ENCODE assay signal across 3 cellular contexts in genomic region chr13:52026246-52026626, GRCh38.
TF ChIP-seq lines count a peak whose summit lies in the region.

No MANE protein-coding gene starts in this region.

TF ChIP-seq in Ishikawa, 13 proteins besides CTCF, POLR2A, EP300 and RAD21:
- TF ChIP-seq, protein P1, sequence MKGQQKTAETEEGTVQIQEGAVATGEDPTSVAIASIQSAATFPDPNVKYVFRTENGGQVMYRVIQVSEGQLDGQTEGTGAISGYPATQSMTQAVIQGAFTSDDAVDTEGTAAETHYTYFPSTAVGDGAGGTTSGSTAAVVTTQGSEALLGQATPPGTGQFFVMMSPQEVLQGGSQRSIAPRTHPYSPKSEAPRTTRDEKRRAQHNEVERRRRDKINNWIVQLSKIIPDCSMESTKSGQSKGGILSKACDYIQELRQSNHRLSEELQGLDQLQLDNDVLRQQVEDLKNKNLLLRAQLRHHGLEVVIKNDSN (IDR thresholded peaks at IDR 0.05): no peak
- TF ChIP-seq ZBTB7A (IDR thresholded peaks at IDR 0.05; ENCODE audit: low read depth) (no peak), CEBPB (IDR thresholded peaks at IDR 0.05) (no peak), TEAD4 (IDR thresholded peaks at IDR 0.05) (no peak), EGR1 (IDR thresholded peaks at IDR 0.05) (no peak), NFIC (IDR thresholded peaks at IDR 0.05) (no peak), TAF1 (IDR thresholded peaks at IDR 0.05; ENCODE audit: low read depth) (no peak), TCF12 (IDR thresholded peaks at IDR 0.05; ENCODE audit: low read depth) (no peak), CREB1 (IDR thresholded peaks at IDR 0.05; ENCODE audit: low read depth) (no peak), YY1 (IDR thresholded peaks at IDR 0.05; ENCODE audit: low read depth) (no peak), FOXM1 (IDR thresholded peaks at IDR 0.05; ENCODE audit: borderline replicate concordance, low read depth) (no peak)
- TF ChIP-seq, protein P2, sequence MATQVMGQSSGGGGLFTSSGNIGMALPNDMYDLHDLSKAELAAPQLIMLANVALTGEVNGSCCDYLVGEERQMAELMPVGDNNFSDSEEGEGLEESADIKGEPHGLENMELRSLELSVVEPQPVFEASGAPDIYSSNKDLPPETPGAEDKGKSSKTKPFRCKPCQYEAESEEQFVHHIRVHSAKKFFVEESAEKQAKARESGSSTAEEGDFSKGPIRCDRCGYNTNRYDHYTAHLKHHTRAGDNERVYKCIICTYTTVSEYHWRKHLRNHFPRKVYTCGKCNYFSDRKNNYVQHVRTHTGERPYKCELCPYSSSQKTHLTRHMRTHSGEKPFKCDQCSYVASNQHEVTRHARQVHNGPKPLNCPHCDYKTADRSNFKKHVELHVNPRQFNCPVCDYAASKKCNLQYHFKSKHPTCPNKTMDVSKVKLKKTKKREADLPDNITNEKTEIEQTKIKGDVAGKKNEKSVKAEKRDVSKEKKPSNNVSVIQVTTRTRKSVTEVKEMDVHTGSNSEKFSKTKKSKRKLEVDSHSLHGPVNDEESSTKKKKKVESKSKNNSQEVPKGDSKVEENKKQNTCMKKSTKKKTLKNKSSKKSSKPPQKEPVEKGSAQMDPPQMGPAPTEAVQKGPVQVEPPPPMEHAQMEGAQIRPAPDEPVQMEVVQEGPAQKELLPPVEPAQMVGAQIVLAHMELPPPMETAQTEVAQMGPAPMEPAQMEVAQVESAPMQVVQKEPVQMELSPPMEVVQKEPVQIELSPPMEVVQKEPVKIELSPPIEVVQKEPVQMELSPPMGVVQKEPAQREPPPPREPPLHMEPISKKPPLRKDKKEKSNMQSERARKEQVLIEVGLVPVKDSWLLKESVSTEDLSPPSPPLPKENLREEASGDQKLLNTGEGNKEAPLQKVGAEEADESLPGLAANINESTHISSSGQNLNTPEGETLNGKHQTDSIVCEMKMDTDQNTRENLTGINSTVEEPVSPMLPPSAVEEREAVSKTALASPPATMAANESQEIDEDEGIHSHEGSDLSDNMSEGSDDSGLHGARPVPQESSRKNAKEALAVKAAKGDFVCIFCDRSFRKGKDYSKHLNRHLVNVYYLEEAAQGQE (IDR thresholded peaks at IDR 0.05; ENCODE audit: low read depth): no peak
- TF ChIP-seq, protein P3, sequence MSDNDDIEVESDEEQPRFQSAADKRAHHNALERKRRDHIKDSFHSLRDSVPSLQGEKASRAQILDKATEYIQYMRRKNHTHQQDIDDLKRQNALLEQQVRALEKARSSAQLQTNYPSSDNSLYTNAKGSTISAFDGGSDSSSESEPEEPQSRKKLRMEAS (IDR thresholded peaks at IDR 0.05): no peak

TF ChIP-seq in K562, 482 proteins besides CTCF, POLR2A, EP300 and RAD21:
- no peak for TF ChIP-seq FOSL1 (tag; conservative IDR thresholded peaks at IDR 0.05)
- TF ChIP-seq, protein P4, sequence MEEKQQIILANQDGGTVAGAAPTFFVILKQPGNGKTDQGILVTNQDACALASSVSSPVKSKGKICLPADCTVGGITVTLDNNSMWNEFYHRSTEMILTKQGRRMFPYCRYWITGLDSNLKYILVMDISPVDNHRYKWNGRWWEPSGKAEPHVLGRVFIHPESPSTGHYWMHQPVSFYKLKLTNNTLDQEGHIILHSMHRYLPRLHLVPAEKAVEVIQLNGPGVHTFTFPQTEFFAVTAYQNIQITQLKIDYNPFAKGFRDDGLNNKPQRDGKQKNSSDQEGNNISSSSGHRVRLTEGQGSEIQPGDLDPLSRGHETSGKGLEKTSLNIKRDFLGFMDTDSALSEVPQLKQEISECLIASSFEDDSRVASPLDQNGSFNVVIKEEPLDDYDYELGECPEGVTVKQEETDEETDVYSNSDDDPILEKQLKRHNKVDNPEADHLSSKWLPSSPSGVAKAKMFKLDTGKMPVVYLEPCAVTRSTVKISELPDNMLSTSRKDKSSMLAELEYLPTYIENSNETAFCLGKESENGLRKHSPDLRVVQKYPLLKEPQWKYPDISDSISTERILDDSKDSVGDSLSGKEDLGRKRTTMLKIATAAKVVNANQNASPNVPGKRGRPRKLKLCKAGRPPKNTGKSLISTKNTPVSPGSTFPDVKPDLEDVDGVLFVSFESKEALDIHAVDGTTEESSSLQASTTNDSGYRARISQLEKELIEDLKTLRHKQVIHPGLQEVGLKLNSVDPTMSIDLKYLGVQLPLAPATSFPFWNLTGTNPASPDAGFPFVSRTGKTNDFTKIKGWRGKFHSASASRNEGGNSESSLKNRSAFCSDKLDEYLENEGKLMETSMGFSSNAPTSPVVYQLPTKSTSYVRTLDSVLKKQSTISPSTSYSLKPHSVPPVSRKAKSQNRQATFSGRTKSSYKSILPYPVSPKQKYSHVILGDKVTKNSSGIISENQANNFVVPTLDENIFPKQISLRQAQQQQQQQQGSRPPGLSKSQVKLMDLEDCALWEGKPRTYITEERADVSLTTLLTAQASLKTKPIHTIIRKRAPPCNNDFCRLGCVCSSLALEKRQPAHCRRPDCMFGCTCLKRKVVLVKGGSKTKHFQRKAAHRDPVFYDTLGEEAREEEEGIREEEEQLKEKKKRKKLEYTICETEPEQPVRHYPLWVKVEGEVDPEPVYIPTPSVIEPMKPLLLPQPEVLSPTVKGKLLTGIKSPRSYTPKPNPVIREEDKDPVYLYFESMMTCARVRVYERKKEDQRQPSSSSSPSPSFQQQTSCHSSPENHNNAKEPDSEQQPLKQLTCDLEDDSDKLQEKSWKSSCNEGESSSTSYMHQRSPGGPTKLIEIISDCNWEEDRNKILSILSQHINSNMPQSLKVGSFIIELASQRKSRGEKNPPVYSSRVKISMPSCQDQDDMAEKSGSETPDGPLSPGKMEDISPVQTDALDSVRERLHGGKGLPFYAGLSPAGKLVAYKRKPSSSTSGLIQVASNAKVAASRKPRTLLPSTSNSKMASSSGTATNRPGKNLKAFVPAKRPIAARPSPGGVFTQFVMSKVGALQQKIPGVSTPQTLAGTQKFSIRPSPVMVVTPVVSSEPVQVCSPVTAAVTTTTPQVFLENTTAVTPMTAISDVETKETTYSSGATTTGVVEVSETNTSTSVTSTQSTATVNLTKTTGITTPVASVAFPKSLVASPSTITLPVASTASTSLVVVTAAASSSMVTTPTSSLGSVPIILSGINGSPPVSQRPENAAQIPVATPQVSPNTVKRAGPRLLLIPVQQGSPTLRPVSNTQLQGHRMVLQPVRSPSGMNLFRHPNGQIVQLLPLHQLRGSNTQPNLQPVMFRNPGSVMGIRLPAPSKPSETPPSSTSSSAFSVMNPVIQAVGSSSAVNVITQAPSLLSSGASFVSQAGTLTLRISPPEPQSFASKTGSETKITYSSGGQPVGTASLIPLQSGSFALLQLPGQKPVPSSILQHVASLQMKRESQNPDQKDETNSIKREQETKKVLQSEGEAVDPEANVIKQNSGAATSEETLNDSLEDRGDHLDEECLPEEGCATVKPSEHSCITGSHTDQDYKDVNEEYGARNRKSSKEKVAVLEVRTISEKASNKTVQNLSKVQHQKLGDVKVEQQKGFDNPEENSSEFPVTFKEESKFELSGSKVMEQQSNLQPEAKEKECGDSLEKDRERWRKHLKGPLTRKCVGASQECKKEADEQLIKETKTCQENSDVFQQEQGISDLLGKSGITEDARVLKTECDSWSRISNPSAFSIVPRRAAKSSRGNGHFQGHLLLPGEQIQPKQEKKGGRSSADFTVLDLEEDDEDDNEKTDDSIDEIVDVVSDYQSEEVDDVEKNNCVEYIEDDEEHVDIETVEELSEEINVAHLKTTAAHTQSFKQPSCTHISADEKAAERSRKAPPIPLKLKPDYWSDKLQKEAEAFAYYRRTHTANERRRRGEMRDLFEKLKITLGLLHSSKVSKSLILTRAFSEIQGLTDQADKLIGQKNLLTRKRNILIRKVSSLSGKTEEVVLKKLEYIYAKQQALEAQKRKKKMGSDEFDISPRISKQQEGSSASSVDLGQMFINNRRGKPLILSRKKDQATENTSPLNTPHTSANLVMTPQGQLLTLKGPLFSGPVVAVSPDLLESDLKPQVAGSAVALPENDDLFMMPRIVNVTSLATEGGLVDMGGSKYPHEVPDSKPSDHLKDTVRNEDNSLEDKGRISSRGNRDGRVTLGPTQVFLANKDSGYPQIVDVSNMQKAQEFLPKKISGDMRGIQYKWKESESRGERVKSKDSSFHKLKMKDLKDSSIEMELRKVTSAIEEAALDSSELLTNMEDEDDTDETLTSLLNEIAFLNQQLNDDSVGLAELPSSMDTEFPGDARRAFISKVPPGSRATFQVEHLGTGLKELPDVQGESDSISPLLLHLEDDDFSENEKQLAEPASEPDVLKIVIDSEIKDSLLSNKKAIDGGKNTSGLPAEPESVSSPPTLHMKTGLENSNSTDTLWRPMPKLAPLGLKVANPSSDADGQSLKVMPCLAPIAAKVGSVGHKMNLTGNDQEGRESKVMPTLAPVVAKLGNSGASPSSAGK (IDR thresholded peaks at IDR 0.05): 0 out of 2 replicates have a peak, but pooled peaks have one; percentile 7

TF ChIP-seq in HepG2, 621 proteins besides CTCF, POLR2A, EP300 and RAD21 (continues in another document):
- TF ChIP-seq ZNF224 (CRISPR knock-in tag; IDR thresholded peaks at IDR 0.05) (0 out of 2 replicates have a peak, but pooled peaks have one; percentile 43), THAP7 (CRISPR knock-in tag; IDR thresholded peaks at IDR 0.05) (no peak), ZNF83 (CRISPR knock-in tag; IDR thresholded peaks at IDR 0.05; ENCODE audit: borderline replicate concordance) (no peak), ZNF674 (CRISPR knock-in tag; IDR thresholded peaks at IDR 0.05; ENCODE audit: low read depth) (no peak), E2F2 (CRISPR knock-in tag; IDR thresholded peaks at IDR 0.05; ENCODE audit: borderline replicate concordance) (no peak), RXRB (CRISPR knock-in tag; IDR thresholded peaks at IDR 0.05; ENCODE audit: borderline replicate concordance) (no peak), KIAA2018 (CRISPR knock-in tag; IDR thresholded peaks at IDR 0.05; ENCODE audit: borderline replicate concordance) (no peak), ZSCAN31 (CRISPR knock-in tag; IDR thresholded peaks at IDR 0.05; ENCODE audit: low read depth) (no peak)
- TF ChIP-seq, protein P5, sequence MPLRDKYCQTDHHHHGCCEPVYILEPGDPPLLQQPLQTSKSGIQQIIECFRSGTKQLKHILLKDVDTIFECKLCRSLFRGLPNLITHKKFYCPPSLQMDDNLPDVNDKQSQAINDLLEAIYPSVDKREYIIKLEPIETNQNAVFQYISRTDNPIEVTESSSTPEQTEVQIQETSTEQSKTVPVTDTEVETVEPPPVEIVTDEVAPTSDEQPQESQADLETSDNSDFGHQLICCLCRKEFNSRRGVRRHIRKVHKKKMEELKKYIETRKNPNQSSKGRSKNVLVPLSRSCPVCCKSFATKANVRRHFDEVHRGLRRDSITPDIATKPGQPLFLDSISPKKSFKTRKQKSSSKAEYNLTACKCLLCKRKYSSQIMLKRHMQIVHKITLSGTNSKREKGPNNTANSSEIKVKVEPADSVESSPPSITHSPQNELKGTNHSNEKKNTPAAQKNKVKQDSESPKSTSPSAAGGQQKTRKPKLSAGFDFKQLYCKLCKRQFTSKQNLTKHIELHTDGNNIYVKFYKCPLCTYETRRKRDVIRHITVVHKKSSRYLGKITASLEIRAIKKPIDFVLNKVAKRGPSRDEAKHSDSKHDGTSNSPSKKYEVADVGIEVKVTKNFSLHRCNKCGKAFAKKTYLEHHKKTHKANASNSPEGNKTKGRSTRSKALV (CRISPR knock-in tag; IDR thresholded peaks at IDR 0.05): no peak
